18 cellular contexts compared by ENCODE assay signal in genomic region chrX:72381439-72382198, GRCh38.
DNase-seq lines count a peak whose midpoint lies in the region; ATAC-seq, FAIRE-seq and TF ChIP-seq lines count a peak whose summit lies in the region.
"Had no signal": no experiment of that assay in that cellular context is flagged by ENCODE, and none has a peak within 500 bp of the region (broad histone marks: within the 10 kb centered on the region; RNA-seq: fewer than 3 reads in every experiment).

No MANE protein-coding gene starts in this region.

- POLR2A ChIA-PET in GM12878 (lab: Charles Lee), result no interaction called here

- TF ChIP-seq CTCF in 22Rv1 (IDR thresholded peaks at IDR 0.05) (no peak), GM12878 (IDR thresholded peaks at IDR 0.05 in 2 of 3, conservative IDR thresholded peaks at IDR 0.05 in 1 of 3; ENCODE audit: control insufficient read depth in 2 of 3, extremely low read depth in 1 of 3, insufficient read depth in 1 of 3, low read depth in 3 of 3, low read length in 3 of 3) (no peak)

- H3K9ac ChIP-seq in GM12878 (ENCODE audit: control insufficient read depth, insufficient read depth, low read length), result no peak overlapping the region

- CTCF ChIA-PET in GM12878 (lab: Yijun Ruan, JAX), result interaction anchor here (0.9 to 1.2 kb wide), 2 partner anchors 10 kb away, joined by 3 read pairs; no protein-coding TSS in a partner anchor

- no peaks in the 10 kb centered on the region for H3K27me3 ChIP-seq in GM12878 (replicated peaks in 1 of 2; ENCODE audit: control insufficient read depth in 2 of 2, insufficient read depth in 2 of 2, low read length in 1 of 2)
- H3K27me3 ChIP-seq: neutrophil had no signal

- H3K4me1 ChIP-seq in GM12878 (ENCODE audit: control insufficient read depth, insufficient read depth, low read length), result no peaks in the 10 kb centered on the region

- ATAC-seq in GM12878 (no peak), left lobe of liver (peak; percentile 62), HG02763 (IDR thresholded peaks at IDR 0.05; ENCODE audit: unreplicated experiment) (no peak)
- ATAC-seq: stimulated activated memory B cell treated with anti-CD40 and anti-IgM and Interleukin-4, amounts not matched to agents 10 μg/mL and 1 μg/mL and 100 μg/mL, for 72 hours had no signal

- no peak for FAIRE-seq in GM12878 (lab: Jason Lieb, UNC)

- TF ChIP-seq POLR2A in GM12878 (IDR thresholded peaks at IDR 0.05; ENCODE audit: low read depth, low read length), result no peak

- SMC1A ChIA-PET in GM12878 (lab: Charles Lee; ENCODE audit: uncharacterized antibody, unreplicated experiment), result interaction anchor here (1.1 kb wide), 1 partner anchor 10 kb away, joined by 3 read pairs; no protein-coding TSS in a partner anchor

- in situ Hi-C loops in GM12878 (cut with MboI), result no loop called here

- TF ChIP-seq RAD21 in Ishikawa (IDR thresholded peaks at IDR 0.05; ENCODE audit: low read depth), result no peak
- TF ChIP-seq RAD21 in GM12878 (IDR thresholded peaks at IDR 0.05; ENCODE audit: insufficient read depth, low read depth, low read length), result no peak

- no peak for TF ChIP-seq EP300 in Ishikawa (IDR thresholded peaks at IDR 0.05; ENCODE audit: borderline replicate concordance)
- no peak for TF ChIP-seq EP300 in GM12878 (IDR thresholded peaks at IDR 0.05; ENCODE audit: borderline replicate concordance in 1 of 2, control insufficient read depth in 1 of 2, low read depth in 2 of 2, low read length in 2 of 2)

- intact Hi-C loops in GM12878 (cut with micrococcal nuclease; ENCODE audit: unreplicated experiment), result no loop called here

- RAD21 ChIA-PET in GM12878 (lab: Charles Lee; ENCODE audit: unreplicated experiment), result interaction anchor here (1.4 kb wide), 1 partner anchor 158 kb away, joined by 5 read pairs; no protein-coding TSS in a partner anchor

- no peaks in the 10 kb centered on the region for H4K20me1 ChIP-seq in GM12878 (ENCODE audit: control insufficient read depth, insufficient read depth)

- H3K27ac ChIP-seq in 22Rv1 (peak overlapping the region; percentile 59), GM12878 (ENCODE audit: control insufficient read depth, insufficient read depth) (no peak overlapping the region)
- H3K27ac ChIP-seq: coronary artery, neutrophil had no signal

- no peak overlapping the region for H2AFZ ChIP-seq in GM12878 (ENCODE audit: control insufficient read depth, low read depth, low read length)

- no peaks in the 10 kb centered on the region for H3K79me2 ChIP-seq in GM12878 (ENCODE audit: control insufficient read depth, insufficient read depth, low read length)

- no peak overlapping the region for H3K4me2 ChIP-seq in GM12878 (ENCODE audit: control insufficient read depth, insufficient read depth)

- no peak overlapping the region for H3K4me3 ChIP-seq in GM12878
- H3K4me3 ChIP-seq: coronary artery had no signal

- BruUV-seq in GM12878 (replicated peaks; lab: Mats Ljungman, UMichigan), result no TSS peak

- 71% methylated on average over 2 of the region's 2 CpGs for WGBS in GM12878 (ENCODE audit: insufficient coverage, insufficient replicate concordance, low lambda C conversion rate, missing lambda C conversion rate)

- H3K9me3 ChIP-seq in GM12878 (replicated peaks; ENCODE audit: control insufficient read depth, insufficient read depth, low read length), result no peaks in the 10 kb centered on the region
- H3K9me3 ChIP-seq: neutrophil had no signal

- H3K36me3 ChIP-seq in GM12878 (ENCODE audit: control insufficient read depth in 2 of 2, insufficient read depth in 2 of 2, low read length in 1 of 2), result no peaks in the 10 kb centered on the region
- H3K36me3 ChIP-seq: neutrophil had no signal

- DNase-seq in GM12878 (ENCODE audit: low read depth, low spot score) (no peak), left lobe of liver (ENCODE audit: low spot score) (no peak), DMS114 treated with DMSO at 0.1 percent for 48 hours (lab: John Stamatoyannopoulos, UW; ENCODE audit: unreplicated experiment) (no peak), activated T-cell treated with anti-CD3 and anti-CD28 coated beads for 4 hours (no peak), glomerular visceral epithelial cell (ENCODE audit: extremely low spot score) (no peak)
- DNase-seq: activated CD4-positive, CD25-positive, alpha-beta regulatory T cell; activated CD8-positive, alpha-beta memory T cell treated with anti-CD3 and anti-CD28 coated beads, Interleukin-2, amount 50 U/mL, for 48 hours; activated naive CD8-positive, alpha-beta T cell treated with anti-CD3 and anti-CD28 coated beads, Interleukin-2, amount 10 ng/mL, durations not matched to agents 7 days and 5 days; EL; H9; NCI-H1436; NK-92 treated with Interleukin-12 subunit alpha and Interleukin-12 subunit beta, amount 100 ng/mL, for 24 hours had no signal

TF ChIP-seq in Ishikawa, 13 proteins besides CTCF, POLR2A, EP300 and RAD21:
- TF ChIP-seq NFIC (IDR thresholded peaks at IDR 0.05) (0 out of 2 replicates have a peak, but pooled peaks have one; percentile 28), TEAD4 (IDR thresholded peaks at IDR 0.05) (no peak)

TF ChIP-seq in GM12878, 131 proteins besides CTCF, POLR2A, EP300 and RAD21:
- TF ChIP-seq KAT2A (conservative IDR thresholded peaks at IDR 0.05; ENCODE audit: control insufficient read depth, low read depth, low read length), result no peak
- TF ChIP-seq SPI1 (IDR thresholded peaks at IDR 0.05; ENCODE audit: borderline replicate concordance, insufficient read depth, low read depth, low read length), result peak; percentile 23; the same call in 1 of the 2 replicates
- no peak for TF ChIP-seq BRCA1 (IDR thresholded peaks at IDR 0.05; ENCODE audit: low read depth, low read length)
